ENCODE assay signal across 15 cellular contexts in genomic region chr2:26039603-26040367, GRCh38.
"Had no signal": no experiment of that assay in that cellular context is flagged by ENCODE, and none has a peak within 500 bp of the region (broad histone marks: within the 10 kb centered on the region; RNA-seq: fewer than 3 reads in every experiment).

No MANE protein-coding gene starts in this region.

- H3K4me3 ChIP-seq: left lung, pancreas, skin epidermis, thyroid gland had no signal

- FAIRE-seq: islet of Langerhans, pancreas had no signal

- DNase-seq: activated CD4-positive, alpha-beta T cell treated with anti-CD3 and anti-CD28 coated beads for 36 hours; activated CD8-positive, alpha-beta memory T cell treated with anti-CD3 and anti-CD28 coated beads, Interleukin-2, amount 50 U/mL, for 48 hours; activated CD8-positive, alpha-beta T cell treated with anti-CD3 and anti-CD28 coated beads, Interleukin-2, amount 10 ng/mL, durations not matched to agents 7 days and 5 days; activated naive CD4-positive, alpha-beta T cell treated with Interleukin-2 at 50 U/mL for 16 hours; amniotic stem cell; brain microvascular endothelial cell; glutamatergic neuron; left lung; pancreas; T1000; thyroid gland; WERI-Rb-1 had no signal

- H3K27ac ChIP-seq: brain microvascular endothelial cell, left lung, pancreas, skin epidermis, thyroid gland, WERI-Rb-1 had no signal

- ATAC-seq: activated CD4-positive, alpha-beta T cell treated with anti-CD3 and anti-CD28 coated beads for 36 hours; activated CD8-positive, alpha-beta T cell treated with anti-CD3 and anti-CD28 coated beads, Interleukin-2, amount 10 ng/mL, durations not matched to agents 7 days and 5 days; esophagus mucosa; left lung; pancreas had no signal

- H3K36me3 ChIP-seq: pancreas, thyroid gland had no signal

- H3K27me3 ChIP-seq: brain microvascular endothelial cell, left lung, pancreas, thyroid gland had no signal

- H3K9me3 ChIP-seq: left lung, pancreas, thyroid gland had no signal
